15 cellular contexts compared by ENCODE assay signal in genomic region chr13:114080739-114081561, GRCh38. TPM values are rescaled to one million over a fixed set of nuclear protein-coding genes. Genes with fewer than 3 reads are reported as not detected.
A peak's percentile ranks its signal among the peaks of the same experiment; 100 is the strongest.
DNase-seq lines count a peak whose midpoint lies in the region; ATAC-seq and TF ChIP-seq lines count a peak whose summit lies in the region.
"Had no signal": no experiment of that assay in that cellular context is flagged by ENCODE, and none has a peak within 500 bp of the region (broad histone marks: within the 10 kb centered on the region; RNA-seq: fewer than 3 reads in every experiment).

No MANE protein-coding gene starts in this region.

- no peak for TF ChIP-seq POLR2A in uterus (IDR thresholded peaks at IDR 0.05)

- TF ChIP-seq CTCF in uterus (IDR thresholded peaks at IDR 0.05) = no peak

- H3K9me3 ChIP-seq in effector memory CD4-positive, alpha-beta T cell (ENCODE audit: control insufficient read depth, low read length) = no peaks in the 10 kb centered on the region
- H3K9me3 ChIP-seq in uterus = no peaks in the 10 kb centered on the region
- H3K9me3 ChIP-seq: colonic mucosa, esophagus squamous epithelium, thoracic aorta had no signal

- H3K36me3 ChIP-seq in effector memory CD4-positive, alpha-beta T cell (ENCODE audit: control insufficient read depth, insufficient read depth, low read length) = peaks cover 67% of the 10 kb centered on the region
- no peaks in the 10 kb centered on the region for H3K36me3 ChIP-seq in uterus
- H3K36me3 ChIP-seq: colonic mucosa, esophagus squamous epithelium, thoracic aorta had no signal

- H3K27me3 ChIP-seq in effector memory CD4-positive, alpha-beta T cell (replicated peaks; ENCODE audit: control insufficient read depth, insufficient read depth, low read length, poor library complexity, severe bottlenecking) = no peaks in the 10 kb centered on the region
- H3K27me3 ChIP-seq in uterus = no peaks in the 10 kb centered on the region
- H3K27me3 ChIP-seq: colonic mucosa had no signal

- no peak overlapping the region for H3K4me3 ChIP-seq in effector memory CD4-positive, alpha-beta T cell (ENCODE audit: insufficient read depth, low read depth, low read length, poor library complexity, severe bottlenecking)
- no peak overlapping the region for H3K4me3 ChIP-seq in uterus
- H3K4me3 ChIP-seq: colonic mucosa, esophagus squamous epithelium, thoracic aorta had no signal

- no peaks in the 10 kb centered on the region for H3K9me3 Mint-ChIP-seq in activated naive CD8-positive, alpha-beta T cell (ENCODE audit: low read depth)
- no peaks in the 10 kb centered on the region for H3K9me3 Mint-ChIP-seq in activated naive CD8-positive, alpha-beta T cell treated with anti-CD3 and anti-CD28 coated beads, Interleukin-2, amount 50 U/mL, for 24 hours
- no peaks in the 10 kb centered on the region for H3K9me3 Mint-ChIP-seq in natural killer cell treated with Interleukin-12 subunit alpha and Interleukin-12 subunit beta and Interleukin-15 and Interleukin-18, amount 100 ng/mL, for 72 hours

- no peak for ATAC-seq in activated naive CD8-positive, alpha-beta T cell treated with anti-CD3 and anti-CD28 coated beads, Interleukin-2, amount 50 U/mL, for 24 hours
- no peak for ATAC-seq in natural killer cell treated with Interleukin-12 subunit alpha and Interleukin-12 subunit beta and Interleukin-15 and Interleukin-18, amount 100 ng/mL, for 72 hours
- ATAC-seq: HCT116 had no signal

- H3K4me1 ChIP-seq in effector memory CD4-positive, alpha-beta T cell (ENCODE audit: control insufficient read depth, insufficient read depth, low read length, poor library complexity, severe bottlenecking) = peaks cover 39% of the 10 kb centered on the region
- H3K4me1 ChIP-seq in uterus = peaks cover 3 to 14% of the 10 kb centered on the region in 2 donors

- no peaks in the 10 kb centered on the region for H3K27me3 Mint-ChIP-seq in activated naive CD8-positive, alpha-beta T cell
- no peaks in the 10 kb centered on the region for H3K27me3 Mint-ChIP-seq in activated naive CD8-positive, alpha-beta T cell treated with anti-CD3 and anti-CD28 coated beads, Interleukin-2, amount 50 U/mL, for 24 hours
- H3K27me3 Mint-ChIP-seq in natural killer cell treated with Interleukin-12 subunit alpha and Interleukin-12 subunit beta and Interleukin-15 and Interleukin-18, amount 100 ng/mL, for 72 hours = no peaks in the 10 kb centered on the region

- no peak for DNase-seq in activated naive CD8-positive, alpha-beta T cell treated with anti-CD3 and anti-CD28 coated beads, Interleukin-2, amount 50 U/mL, for 24 hours
- no peak for DNase-seq in effector memory CD4-positive, alpha-beta T cell
- no peak for DNase-seq in natural killer cell treated with Interleukin-12 subunit alpha and Interleukin-12 subunit beta and Interleukin-15 and Interleukin-18, amount 100 ng/mL, for 72 hours (ENCODE audit: low spot score)
- DNase-seq in uterus (peak; percentile 13), superior temporal gyrus (ENCODE audit: extremely low spot score) (no peak), D341Med (ENCODE audit: low spot score) (no peak), dedifferentiated amniotic fluid mesenchymal stem cell (ENCODE audit: extremely low spot score) (no peak)
- DNase-seq: colonic mucosa; DMS53; esophagus squamous epithelium; NK-92 treated with Interleukin-12 subunit alpha and Interleukin-12 subunit beta, amount 100 ng/mL, for 24 hours; nucleus accumbens had no signal

- no peak overlapping the region for H3K4me3 Mint-ChIP-seq in activated naive CD8-positive, alpha-beta T cell
- no peak overlapping the region for H3K4me3 Mint-ChIP-seq in activated naive CD8-positive, alpha-beta T cell treated with anti-CD3 and anti-CD28 coated beads, Interleukin-2, amount 50 U/mL, for 24 hours
- H3K4me3 Mint-ChIP-seq in natural killer cell treated with Interleukin-12 subunit alpha and Interleukin-12 subunit beta and Interleukin-15 and Interleukin-18, amount 100 ng/mL, for 72 hours = no peak overlapping the region

- H3K27ac ChIP-seq in effector memory CD4-positive, alpha-beta T cell (ENCODE audit: insufficient read depth, low read length, poor library complexity, severe bottlenecking) = peak overlapping the region; percentile 17
- H3K27ac ChIP-seq in uterus = peak overlapping the region in 1 of 2 donors; percentile 80
- H3K27ac ChIP-seq: colonic mucosa, thoracic aorta had no signal

- peaks cover 51% of the 10 kb centered on the region for H3K4me1 Mint-ChIP-seq in activated naive CD8-positive, alpha-beta T cell (ENCODE audit: low read depth)
- peaks cover 39% of the 10 kb centered on the region for H3K4me1 Mint-ChIP-seq in activated naive CD8-positive, alpha-beta T cell treated with anti-CD3 and anti-CD28 coated beads, Interleukin-2, amount 50 U/mL, for 24 hours
- peaks cover 25 to 41% of the 10 kb centered on the region in 2 donors for H3K4me1 Mint-ChIP-seq in natural killer cell treated with Interleukin-12 subunit alpha and Interleukin-12 subunit beta and Interleukin-15 and Interleukin-18, amount 100 ng/mL, for 72 hours (ENCODE audit: low read depth in 2 of 2)

- intact Hi-C loops in uterus (cut with DNase I; ENCODE audit: low total_unique reads) = no loop called here

- H3K27ac Mint-ChIP-seq in activated naive CD8-positive, alpha-beta T cell = peak overlapping the region; percentile 88
- H3K27ac Mint-ChIP-seq in activated naive CD8-positive, alpha-beta T cell treated with anti-CD3 and anti-CD28 coated beads, Interleukin-2, amount 50 U/mL, for 24 hours = no peak overlapping the region
- H3K27ac Mint-ChIP-seq in natural killer cell treated with Interleukin-12 subunit alpha and Interleukin-12 subunit beta and Interleukin-15 and Interleukin-18, amount 100 ng/mL, for 72 hours = peak overlapping the region; percentile 36 to 71

- H3K36me3 Mint-ChIP-seq in activated naive CD8-positive, alpha-beta T cell = peaks cover 4% of the 10 kb centered on the region
- peaks cover 10% of the 10 kb centered on the region for H3K36me3 Mint-ChIP-seq in activated naive CD8-positive, alpha-beta T cell treated with anti-CD3 and anti-CD28 coated beads, Interleukin-2, amount 50 U/mL, for 24 hours (ENCODE audit: low read depth)
- H3K36me3 Mint-ChIP-seq in natural killer cell treated with Interleukin-12 subunit alpha and Interleukin-12 subunit beta and Interleukin-15 and Interleukin-18, amount 100 ng/mL, for 72 hours = no peaks in the 10 kb centered on the region

RNA-seq across cellular contexts. Expression of gene RASA3, which starts 51.5 kb away (rescaled TPM):
- total RNA-seq in natural killer cell treated with Interleukin-12 subunit alpha and Interleukin-12 subunit beta and Interleukin-15 and Interleukin-18, amount 100 ng/mL, for 72 hours = 10 to 100 TPM in 1 of 2 donors, 1 to 10 TPM in 1; 6.9 to 11.7 TPM
- 10 to 100 TPM in 3 of 4 donors, 1 to 10 TPM in 1; 8.5 to 31.6 (median 17.2) TPM for total RNA-seq in uterus

Comparison
In these comparisons a context has a peak if more than half of its experiments do, and no peak if none do; other contexts are left out.
1. DNase-seq: peak in uterus (2 of 2); none in activated naive CD8-positive, alpha-beta T cell treated with anti-CD3 and anti-CD28 coated beads, Interleukin-2, amount 50 U/mL, for 24 hours (single experiment), effector memory CD4-positive, alpha-beta T cell (0 of 3), natural killer cell treated with Interleukin-12 subunit alpha and Interleukin-12 subunit beta and Interleukin-15 and Interleukin-18, amount 100 ng/mL, for 72 hours (single experiment), superior temporal gyrus (single experiment), D341Med (single experiment) and dedifferentiated amniotic fluid mesenchymal stem cell (single experiment).